Comparison of ENCODE assay signal across 11 cellular contexts in genomic region chr1:31583082-31583994, GRCh38. TPM values are rescaled to one million over a fixed set of nuclear protein-coding genes. Genes with fewer than 3 reads are reported as not detected.
DNase-seq lines count a peak whose midpoint lies in the region; TF ChIP-seq lines count a peak whose summit lies in the region.
"Had no signal": no experiment of that assay in that cellular context is flagged by ENCODE, and none has a peak within 500 bp of the region (broad histone marks: within the 10 kb centered on the region; RNA-seq: fewer than 3 reads in every experiment).

No MANE protein-coding gene starts in this region.

- H3K36me3 ChIP-seq in adipocyte (ENCODE audit: control insufficient read depth, insufficient read depth, low read length, severe bottlenecking) (no peaks in the 10 kb centered on the region), cardiac muscle cell (no peaks in the 10 kb centered on the region), thyroid gland (peaks cover 30 to 32% of the 10 kb centered on the region in 2 donors)

- TF ChIP-seq POLR2A in thyroid gland (IDR thresholded peaks at IDR 0.05), result no peak

- H3K4me1 ChIP-seq in adipocyte (ENCODE audit: control insufficient read depth, insufficient read depth, low read length), result peaks cover 57% of the 10 kb centered on the region
- peaks cover 30% of the 10 kb centered on the region for H3K4me1 ChIP-seq in cardiac muscle cell (ENCODE audit: low read depth)
- peaks cover 67 to 84% of the 10 kb centered on the region in 2 donors for H3K4me1 ChIP-seq in thyroid gland

- H3K4me3 Mint-ChIP-seq in nephron, result peak overlapping the region in 2 of 3 experiments; percentile 6 to 41
- H3K4me3 Mint-ChIP-seq in activated naive CD8-positive, alpha-beta T cell treated with anti-CD3 and anti-CD28 coated beads for 36 hours, result no peak overlapping the region
- H3K4me3 Mint-ChIP-seq: CD8-positive, alpha-beta memory T cell; natural killer cell had no signal

- H3K36me3 Mint-ChIP-seq in nephron (ENCODE audit: low read depth), result no peaks in the 10 kb centered on the region
- no peaks in the 10 kb centered on the region for H3K36me3 Mint-ChIP-seq in activated naive CD8-positive, alpha-beta T cell treated with anti-CD3 and anti-CD28 coated beads for 36 hours
- H3K36me3 Mint-ChIP-seq: CD8-positive, alpha-beta memory T cell; natural killer cell had no signal

- peak overlapping the region; percentile 38 for H3K9ac ChIP-seq in adipocyte (ENCODE audit: low read length)

- H3K4me1 Mint-ChIP-seq in nephron, result peaks cover 32% of the 10 kb centered on the region
- no peaks in the 10 kb centered on the region for H3K4me1 Mint-ChIP-seq in activated naive CD8-positive, alpha-beta T cell treated with anti-CD3 and anti-CD28 coated beads for 36 hours
- H3K4me1 Mint-ChIP-seq: CD8-positive, alpha-beta memory T cell; natural killer cell had no signal

- in situ Hi-C loops in ACHN (cut with HindIII; ENCODE audit: low pct_ligation_motif_present, low pct_unique_long_range_greater_than_20kb, low sequenced_read_pairs), result no loop called here

- no peaks in the 10 kb centered on the region for H3K9me3 Mint-ChIP-seq in nephron
- no peaks in the 10 kb centered on the region for H3K9me3 Mint-ChIP-seq in activated naive CD8-positive, alpha-beta T cell treated with anti-CD3 and anti-CD28 coated beads for 36 hours
- H3K9me3 Mint-ChIP-seq: CD8-positive, alpha-beta memory T cell; natural killer cell had no signal

- peak overlapping the region in 1 of 3 experiments; percentile 59 for H3K27ac Mint-ChIP-seq in nephron
- no peak overlapping the region for H3K27ac Mint-ChIP-seq in activated naive CD8-positive, alpha-beta T cell treated with anti-CD3 and anti-CD28 coated beads for 36 hours
- H3K27ac Mint-ChIP-seq: CD8-positive, alpha-beta memory T cell; natural killer cell had no signal

- intact Hi-C loops in thyroid gland (cut with DNase I), result no loop called here

- H3K27me3 Mint-ChIP-seq in nephron (ENCODE audit: low read depth), result peaks cover 18% of the 10 kb centered on the region
- peaks cover 11% of the 10 kb centered on the region for H3K27me3 Mint-ChIP-seq in activated naive CD8-positive, alpha-beta T cell treated with anti-CD3 and anti-CD28 coated beads for 36 hours

- 82 to 84% methylated on average over 16 of the region's 16 CpGs for WGBS in thyroid gland, 2 donors

- no peaks in the 10 kb centered on the region for H3K9me3 ChIP-seq in adipocyte (ENCODE audit: control insufficient read depth, low read length)
- no peaks in the 10 kb centered on the region for H3K9me3 ChIP-seq in cardiac muscle cell (ENCODE audit: low read depth)
- no peaks in the 10 kb centered on the region for H3K9me3 ChIP-seq in thyroid gland

- H3K27ac ChIP-seq in cardiac muscle cell, result peak overlapping the region; percentile 79
- peak overlapping the region; percentile 80 to 91 (median 90) for H3K27ac ChIP-seq in thyroid gland

- no peak for TF ChIP-seq CTCF in cardiac muscle cell (IDR thresholded peaks at IDR 0.05; ENCODE audit: low read depth, low read length)
- no peak for TF ChIP-seq CTCF in nephron (IDR thresholded peaks at IDR 0.05; ENCODE audit: unreplicated experiment in 3 of 3)
- no peak for TF ChIP-seq CTCF in thyroid gland (IDR thresholded peaks at IDR 0.05)

- H3K4me3 ChIP-seq in adipocyte (ENCODE audit: low read length) (no peak overlapping the region), cardiac muscle cell (no peak overlapping the region), thyroid gland (replicated peaks in 1 of 3) (no peak overlapping the region)

- H3K27me3 ChIP-seq in adipocyte (replicated peaks; ENCODE audit: control insufficient read depth, insufficient read depth, low read length) (no peaks in the 10 kb centered on the region), cardiac muscle cell (peaks cover 4% of the 10 kb centered on the region), thyroid gland (no peaks in the 10 kb centered on the region)

- no peak for DNase-seq in adipocyte (ENCODE audit: low read depth)
- no peak for DNase-seq in cardiac muscle cell (ENCODE audit: low read depth in 1 of 2, low spot score in 1 of 2)
- DNase-seq in thyroid gland, result no peak
- no peak for DNase-seq in NCI-H510A (lab: John Stamatoyannopoulos, UW)
- no peak for DNase-seq in ACHN
- no peak for DNase-seq in activated naive CD8-positive, alpha-beta T cell treated with anti-CD3 and anti-CD28 coated beads for 36 hours
- no peak for DNase-seq in iPS-NIHi7 (ENCODE audit: extremely low spot score)
- DNase-seq: CD8-positive, alpha-beta memory T cell; natural killer cell; NCI-H526 had no signal

RNA-seq across cellular contexts. Expression of gene TINAGL1, which starts 7.0 kb away (rescaled TPM):
- total RNA-seq in cardiac muscle cell (10.3 and 11.3 TPM in 2 replicates), thyroid gland (100 to 1,000 TPM; 157 to 391 (median 227) TPM)
- polyA plus RNA-seq in cardiac muscle cell, result 4.4 and 9.1 TPM in 2 replicates
- total RNA-seq in activated naive CD8-positive, alpha-beta T cell treated with anti-CD3 and anti-CD28 coated beads for 36 hours, result not detected
- total RNA-seq: CD8-positive, alpha-beta memory T cell; natural killer cell had no signal
- polyA plus RNA-seq: CD8-positive, alpha-beta memory T cell had no signal

RNA-seq across cellular contexts. Expression of gene HCRTR1, which starts 34.2 kb away (rescaled TPM):
- total RNA-seq in cardiac muscle cell, result not detected in 2 replicates
- not detected in 2 replicates for polyA plus RNA-seq in cardiac muscle cell
- total RNA-seq in thyroid gland, result 1 to 10 TPM in 2 of 4 donors, under 1 TPM in 2; 0.40 to 5.6 (median 1.3) TPM
- not detected for total RNA-seq in activated naive CD8-positive, alpha-beta T cell treated with anti-CD3 and anti-CD28 coated beads for 36 hours
- total RNA-seq: CD8-positive, alpha-beta memory T cell; natural killer cell had no signal
- polyA plus RNA-seq: CD8-positive, alpha-beta memory T cell had no signal

Comparison
In these comparisons a context has a peak if more than half of its experiments do, and no peak if none do; other contexts are left out.
1. RNA of gene TINAGL1, which starts 7.0 kb away (total RNA-seq): 157 to 391 TPM in thyroid gland; 10.3 to 11.3 TPM in cardiac muscle cell and not detected in activated naive CD8-positive, alpha-beta T cell treated with anti-CD3 and anti-CD28 coated beads for 36 hours; every median in the first group is over 10 times any median in the second.